In the genomic region with DNA sequence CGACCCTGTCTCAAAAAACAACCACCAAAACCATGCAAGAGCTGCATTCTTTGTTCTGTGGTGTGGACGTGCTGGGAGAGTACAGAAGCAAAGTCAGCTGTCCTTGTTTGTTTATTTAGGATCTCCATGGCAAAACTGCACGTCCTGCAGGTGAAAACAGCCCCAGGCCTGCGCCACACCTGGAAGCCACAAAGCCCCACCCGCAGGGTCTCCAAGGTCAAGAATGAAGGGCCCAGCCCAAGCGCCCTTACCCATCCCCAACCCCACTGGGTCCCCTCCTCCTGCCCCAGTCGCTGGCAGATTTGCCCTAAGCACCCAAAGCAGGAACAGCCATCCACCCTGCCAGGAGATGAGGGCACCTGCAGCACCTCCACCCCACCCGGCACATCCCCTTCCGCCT, we compare ENCODE assay signal across 20 cellular contexts. TPM values are rescaled to one million over a fixed set of nuclear protein-coding genes. Genes with fewer than 3 reads are reported as not detected.
DNase-seq lines count a peak whose midpoint lies in the region; ATAC-seq and TF ChIP-seq lines count a peak whose summit lies in the region.
"Had no signal": no experiment of that assay in that cellular context is flagged by ENCODE, and none has a peak within 500 bp of the region (broad histone marks: within the 10 kb centered on the region; RNA-seq: fewer than 3 reads in every experiment).

No MANE protein-coding gene starts in this region.

- peak overlapping the region; percentile 18 for H3K27ac Mint-ChIP-seq in activated T-cell treated with anti-CD3 and anti-CD28 coated beads, Interleukin-2, amount 50 U/mL, for 24 hours
- peak overlapping the region; percentile 86 for H3K27ac Mint-ChIP-seq in type B pancreatic cell
- H3K27ac Mint-ChIP-seq: T-helper 2 cell treated with Interferon-gamma antibody and Interleukin-4, amounts not matched to agents 5 μg/mL and 100 μg/mL, for 36 hours had no signal

- H3K4me3 ChIP-seq in aorta (ENCODE audit: low read length in 2 of 2) = no peak overlapping the region
- H3K4me3 ChIP-seq: BLaER1 treated with 17β-estradiol and CSF1 and Interleukin-3, amounts not matched to agents 10 nM and 100 nM; K562; SK-N-MC had no signal

- DNase-seq in activated T-cell treated with anti-CD3 and anti-CD28 coated beads, Interleukin-2, amount 50 U/mL, for 24 hours = no peak
- DNase-seq in activated T-cell treated with anti-CD3 and anti-CD28 coated beads, Interleukin-2, amount 50 U/mL, for 48 hours = no peak
- peak; percentile 88 for DNase-seq in NCI-H146 (lab: John Stamatoyannopoulos, UW)
- peak; percentile 74 for DNase-seq in NCI-H774 (lab: John Stamatoyannopoulos, UW)
- DNase-seq in type B pancreatic cell (ENCODE audit: extremely low spot score, unreplicated experiment) = no peak
- DNase-seq in aorta = no peak
- DNase-seq in C1 segment of cervical spinal cord (lab: John Stamatoyannopoulos, UW) = no peak
- DNase-seq: GF-D8; GOT3; NCI-H1092 treated with DMSO at 0.1 percent for 48 hours; NCI-H187 treated with DMSO at 0.1 percent for 48 hours; NCI-H226; NCI-H526; NK-92 treated with Interleukin-12 subunit alpha and Interleukin-12 subunit beta, amount 100 ng/mL, for 24 hours; Right ventricle myocardium superior had no signal

- H3K27me3 ChIP-seq in aorta (ENCODE audit: control insufficient read depth in 1 of 2, insufficient read depth in 2 of 2, low read length in 1 of 2) = no peaks in the 10 kb centered on the region
- H3K27me3 ChIP-seq: BLaER1 treated with 17β-estradiol and CSF1 and Interleukin-3, amounts not matched to agents 10 nM and 100 nM had no signal

- no peak overlapping the region for H3K4me3 Mint-ChIP-seq in activated T-cell treated with anti-CD3 and anti-CD28 coated beads, Interleukin-2, amount 50 U/mL, for 24 hours
- no peak overlapping the region for H3K4me3 Mint-ChIP-seq in type B pancreatic cell
- H3K4me3 Mint-ChIP-seq: T-helper 2 cell treated with Interferon-gamma antibody and Interleukin-4, amounts not matched to agents 5 μg/mL and 100 μg/mL, for 36 hours had no signal

- 85 to 86% methylated on average over 9 of the region's 9 CpGs for WGBS in aorta, 2 donors

- H3K36me3 ChIP-seq in aorta (ENCODE audit: control insufficient read depth in 1 of 2, insufficient read depth in 2 of 2, low read length in 1 of 2) = peaks cover 0 to 8% of the 10 kb centered on the region in 2 donors

- H3K9me3 ChIP-seq in aorta (ENCODE audit: control insufficient read depth, low read length) = no peaks in the 10 kb centered on the region
- H3K9me3 ChIP-seq: BLaER1 treated with 17β-estradiol and CSF1 and Interleukin-3, amounts not matched to agents 10 nM and 100 nM had no signal

- ATAC-seq in HG02840 (IDR thresholded peaks at IDR 0.05; ENCODE audit: low FRiP score, unreplicated experiment) = no peak
- no peak for ATAC-seq in aorta (ENCODE audit: low FRiP score)
- ATAC-seq: K562 had no signal

- TF ChIP-seq CTCF in type B pancreatic cell (conservative IDR thresholded peaks at IDR 0.05) = no peak

- H3K9me3 Mint-ChIP-seq in activated T-cell treated with anti-CD3 and anti-CD28 coated beads, Interleukin-2, amount 50 U/mL, for 24 hours = no peaks in the 10 kb centered on the region
- no peaks in the 10 kb centered on the region for H3K9me3 Mint-ChIP-seq in type B pancreatic cell
- H3K9me3 Mint-ChIP-seq: T-helper 2 cell treated with Interferon-gamma antibody and Interleukin-4, amounts not matched to agents 5 μg/mL and 100 μg/mL, for 36 hours had no signal

- no peak overlapping the region for H3K27ac ChIP-seq in aorta (ENCODE audit: low read depth in 1 of 2, low read length in 2 of 2)
- H3K27ac ChIP-seq: BLaER1 treated with 17β-estradiol and CSF1 and Interleukin-3, amounts not matched to agents 10 nM and 100 nM; SK-N-MC had no signal

- peaks cover 83% of the 10 kb centered on the region for H3K36me3 Mint-ChIP-seq in activated T-cell treated with anti-CD3 and anti-CD28 coated beads, Interleukin-2, amount 50 U/mL, for 24 hours (ENCODE audit: low read depth)
- no peaks in the 10 kb centered on the region for H3K36me3 Mint-ChIP-seq in type B pancreatic cell

- H3K4me1 Mint-ChIP-seq in activated T-cell treated with anti-CD3 and anti-CD28 coated beads, Interleukin-2, amount 50 U/mL, for 24 hours (ENCODE audit: low read depth) = peaks cover 9% of the 10 kb centered on the region
- no peaks in the 10 kb centered on the region for H3K4me1 Mint-ChIP-seq in type B pancreatic cell (ENCODE audit: unreplicated experiment)

- intact Hi-C loops in aorta (cut with DNase I) = no loop called here

- no peaks in the 10 kb centered on the region for H3K27me3 Mint-ChIP-seq in activated T-cell treated with anti-CD3 and anti-CD28 coated beads, Interleukin-2, amount 50 U/mL, for 24 hours
- H3K27me3 Mint-ChIP-seq in type B pancreatic cell = no peaks in the 10 kb centered on the region

- no peaks in the 10 kb centered on the region for H3K4me1 ChIP-seq in aorta (ENCODE audit: control insufficient read depth in 1 of 2, insufficient read depth in 2 of 2, low read length in 2 of 2)

RNA-seq across cellular contexts. Expression of a gene that starts 10.5 kb away (rescaled TPM):
- total RNA-seq in type B pancreatic cell (ENCODE audit: low replicate concordance) = 78.8 and 110 TPM in 2 replicates
- 10 to 100 TPM; 60.9 to 63.2 TPM for total RNA-seq in aorta
- polyA plus RNA-seq in aorta = 100 to 1,000 TPM in 1 of 2 donors, 10 to 100 TPM in 1; 37.6 to 106 TPM

RNA-seq across cellular contexts. Expression of a gene that starts 14.1 kb away (rescaled TPM):
- total RNA-seq in type B pancreatic cell (ENCODE audit: low replicate concordance) (79.0 and 82.0 TPM in 2 replicates), aorta (10 to 100 TPM; 16.1 to 20.5 TPM)
- polyA plus RNA-seq in aorta = 1 to 10 TPM; 3.6 to 6.3 TPM

RNA-seq across cellular contexts. Expression of a gene that starts 23.1 kb away (rescaled TPM):
- total RNA-seq in type B pancreatic cell (ENCODE audit: low replicate concordance) = 191 and 290 TPM in 2 replicates
- total RNA-seq in aorta = 100 to 1,000 TPM; 153 to 155 TPM
- polyA plus RNA-seq in aorta = 100 to 1,000 TPM; 127 to 251 TPM

RNA-seq across cellular contexts. Expression of a gene that starts 58.3 kb away (rescaled TPM):
- total RNA-seq in type B pancreatic cell (ENCODE audit: low replicate concordance) (0.24 TPM in 1 of 2 replicates, not detected in the other), aorta (not detected)
- under 1 TPM in 1 of 2 donors, not detected in 1; 0.15 TPM for polyA plus RNA-seq in aorta
- total RNA-seq: Right ventricle myocardium superior had no signal

Comparison
In these comparisons a context has a peak if more than half of its experiments do, and no peak if none do; other contexts are left out.
1. DNase-seq: peak in NCI-H146 (single experiment) and NCI-H774 (single experiment); none in activated T-cell treated with anti-CD3 and anti-CD28 coated beads, Interleukin-2, amount 50 U/mL, for 24 hours (single experiment), activated T-cell treated with anti-CD3 and anti-CD28 coated beads, Interleukin-2, amount 50 U/mL, for 48 hours (0 of 2), type B pancreatic cell (single experiment), aorta (0 of 2) and C1 segment of cervical spinal cord (0 of 14).